ENCODE assay signal across 7 cellular contexts in genomic region chr2:90359887-90360730, GRCh38.
A peak's percentile ranks its signal among the peaks of the same experiment; 100 is the strongest.
DNase-seq lines count a peak whose midpoint lies in the region; ATAC-seq and TF ChIP-seq lines count a peak whose summit lies in the region.
"Not testable (repeated sequence)": the region's sequence is repeated elsewhere in the genome, so short reads cannot be mapped to it uniquely, and the experiment has no call there.

No MANE protein-coding gene starts in this region.

- not testable (repeated sequence) for H3K27ac ChIP-seq in right cardiac atrium (ENCODE audit: low read length)

- H3K36me3 ChIP-seq in BJ (ENCODE audit: control insufficient read depth, insufficient read depth, low read length): not testable (repeated sequence)

- H3K9me3 ChIP-seq in right cardiac atrium (ENCODE audit: control insufficient read depth, low read length): not testable (repeated sequence)

- not testable (repeated sequence) for H3K27me3 ChIP-seq in BJ (ENCODE audit: control insufficient read depth, insufficient read depth, low read length); right cardiac atrium (ENCODE audit: control insufficient read depth, insufficient read depth)

- not testable (repeated sequence) for H3K27me3 Mint-ChIP-seq in HFFc6 (ENCODE audit: insufficient read depth); osteocyte (ENCODE audit: unreplicated experiment)

- H3K27ac Mint-ChIP-seq in HFFc6; osteocyte (ENCODE audit: unreplicated experiment): not testable (repeated sequence)

- not testable (repeated sequence) for TF ChIP-seq CTCF in BJ (IDR thresholded peaks at IDR 0.05; ENCODE audit: insufficient read depth, low read depth, low read length); HFFc6 (IDR thresholded peaks at IDR 0.05); epithelial cell of proximal tubule (conservative IDR thresholded peaks at IDR 0.05; ENCODE audit: low read depth, low read length); osteocyte (IDR thresholded peaks at IDR 0.05)

- DNase-seq in BJ (ENCODE audit: low read depth); HFFc6; epithelial cell of proximal tubule (ENCODE audit: low read depth); skeletal muscle cell (ENCODE audit: low read depth): not testable (repeated sequence)
- DNase-seq in activated effector memory CD4-positive, alpha-beta T cell treated with anti-CD3 and anti-CD28 coated beads, Interleukin-2, amount 50 U/mL, for 16 hours: peak; percentile 50
- DNase-seq in right cardiac atrium (peak in 1 of 3 donors; percentile 35), osteocyte (ENCODE audit: extremely low spot score, unreplicated experiment) (peak; percentile 83)

- not testable (repeated sequence) for H3K4me1 Mint-ChIP-seq in HFFc6 (ENCODE audit: low read depth); osteocyte (ENCODE audit: unreplicated experiment)

- CTCF ChIA-PET in BJ (lab: Yijun Ruan, JAX): not testable (repeated sequence)

- WGBS in right cardiac atrium: 13% methylated on average over 67 of the region's 93 CpGs

- not testable (repeated sequence) for H3K9me3 Mint-ChIP-seq in HFFc6; osteocyte (ENCODE audit: unreplicated experiment)

- H3K4me3 Mint-ChIP-seq in HFFc6: peak overlapping the region; percentile 61
- not testable (repeated sequence) for H3K4me3 Mint-ChIP-seq in osteocyte (ENCODE audit: unreplicated experiment)

- POLR2A ChIA-PET in BJ (lab: Charles Lee): not testable (repeated sequence)

- not testable (repeated sequence) for H3K4me1 ChIP-seq in right cardiac atrium (ENCODE audit: control insufficient read depth, insufficient read depth, low read length)

- H3K4me3 ChIP-seq in BJ (ENCODE audit: low read depth, low read length) (peak overlapping the region; percentile 24; the same call in 1 of the 2 replicates), epithelial cell of proximal tubule (ENCODE audit: low read depth, low read length) (peak overlapping the region; percentile 23), right cardiac atrium (ENCODE audit: low read length) (peak overlapping the region; percentile 38), skeletal muscle cell (ENCODE audit: low read depth, low read length) (peak overlapping the region; percentile 35)

- intact Hi-C loops in right cardiac atrium (cut with DNase I): not testable (repeated sequence)

- not testable (repeated sequence) for H3K36me3 Mint-ChIP-seq in HFFc6 (ENCODE audit: low read depth); osteocyte (ENCODE audit: unreplicated experiment)

- ATAC-seq in right cardiac atrium: peak; percentile 31 to 40
